Comparison of ENCODE assay signal across 15 cellular contexts in the genomic region with DNA sequence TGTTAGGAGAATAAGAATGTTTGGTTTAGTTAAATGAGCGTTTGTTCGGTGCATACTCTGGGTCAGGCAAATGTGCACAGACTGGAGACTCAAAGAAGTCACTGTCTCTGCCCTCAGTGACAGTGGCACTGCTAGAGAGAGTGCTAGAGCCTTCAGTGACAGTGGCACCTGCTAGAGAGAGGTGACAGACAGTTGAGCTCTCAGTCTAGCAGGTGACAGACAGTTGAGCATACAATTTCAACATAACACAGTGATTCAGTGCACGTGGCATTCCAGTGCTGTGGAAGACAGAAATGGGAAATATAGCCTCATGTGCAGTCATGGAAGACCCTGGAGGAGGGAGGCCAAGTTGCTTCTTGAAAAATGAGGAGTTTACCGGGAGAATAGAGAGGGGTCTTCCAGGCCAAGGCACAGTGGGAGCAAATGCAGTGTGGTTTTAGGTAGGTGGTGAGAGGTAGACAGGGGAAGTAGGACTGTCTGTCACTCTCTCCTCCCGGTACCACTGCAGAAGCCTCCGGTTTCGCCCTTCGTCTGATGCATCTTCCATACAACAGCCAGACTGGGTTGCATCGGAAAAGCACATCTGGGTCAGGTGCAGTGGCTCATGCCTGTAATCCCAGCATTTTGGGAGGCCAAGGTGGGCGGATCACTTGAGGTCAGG.
DNase-seq lines count a peak whose midpoint lies in the region; ATAC-seq and TF ChIP-seq lines count a peak whose summit lies in the region.
"Had no signal": no experiment of that assay in that cellular context is flagged by ENCODE, and none has a peak within 500 bp of the region (broad histone marks: within the 10 kb centered on the region; RNA-seq: fewer than 3 reads in every experiment).

No MANE protein-coding gene starts in this region.

- H3K9me2 ChIP-seq in PC-3 (replicated peaks; ENCODE audit: low read length): no peaks in the 10 kb centered on the region

- no peaks in the 10 kb centered on the region for H3K9me3 ChIP-seq in PC-3 (ENCODE audit: low read length)
- H3K9me3 ChIP-seq in smooth muscle cell (replicated peaks; ENCODE audit: low read depth): no peaks in the 10 kb centered on the region
- H3K9me3 ChIP-seq: ascending aorta, pancreas, vagina had no signal

- H3F3A ChIP-seq in PC-3 (ENCODE audit: low read length, unreplicated experiment): no peaks in the 10 kb centered on the region
- H3F3A ChIP-seq in smooth muscle cell (ENCODE audit: low read depth): no peaks in the 10 kb centered on the region

- H2AFZ ChIP-seq in PC-3 (ENCODE audit: low read length) (no peak overlapping the region), smooth muscle cell (ENCODE audit: low read depth) (no peak overlapping the region)

- no peak for TF ChIP-seq CTCF in PC-3 (conservative IDR thresholded peaks at IDR 0.05; ENCODE audit: low read depth, low read length)
- TF ChIP-seq CTCF in brain (conservative IDR thresholded peaks at IDR 0.05): no peak
- no peak for TF ChIP-seq CTCF in smooth muscle cell (IDR thresholded peaks at IDR 0.05; ENCODE audit: borderline replicate concordance, insufficient read depth, poor library complexity, severe bottlenecking)

- POLR2A ChIA-PET in PC-3 (lab: Charles Lee; ENCODE audit: unreplicated experiment): no interaction called here

- no peaks in the 10 kb centered on the region for H3K27me3 ChIP-seq in PC-3 (ENCODE audit: low read length)
- no peaks in the 10 kb centered on the region for H3K27me3 ChIP-seq in smooth muscle cell (ENCODE audit: low read depth)
- H3K27me3 ChIP-seq: ascending aorta, dorsolateral prefrontal cortex, pancreas, vagina had no signal

- intact Hi-C loops in activated naive CD4-positive, alpha-beta T cell treated with anti-CD3 and anti-CD28 coated beads for 36 hours (cut with micrococcal nuclease): loop anchor here (5.0 kb wide), 1 partner anchor 549 kb away; no protein-coding TSS in a partner anchor
- intact Hi-C loops in PC-3 (cut with micrococcal nuclease): no loop called here

- H3K79me2 ChIP-seq in PC-3 (ENCODE audit: low read length): no peaks in the 10 kb centered on the region
- H3K79me2 ChIP-seq in smooth muscle cell (ENCODE audit: low read depth): no peaks in the 10 kb centered on the region

- H3K4me3 ChIP-seq in PC-3 (ENCODE audit: low read length) (no peak overlapping the region), smooth muscle cell (no peak overlapping the region)
- H3K4me3 ChIP-seq: ascending aorta, dorsolateral prefrontal cortex, pancreas, vagina had no signal

- no peak overlapping the region for H3K4me3 Mint-ChIP-seq in activated naive CD4-positive, alpha-beta T cell treated with anti-CD3 and anti-CD28 coated beads, Interleukin-2, amount 50 U/mL, for 24 hours
- no peak overlapping the region for H3K4me3 Mint-ChIP-seq in activated naive CD4-positive, alpha-beta T cell treated with anti-CD3 and anti-CD28 coated beads for 36 hours
- H3K4me3 Mint-ChIP-seq in brain: no peak overlapping the region

- H3K27ac ChIP-seq in PC-3 (ENCODE audit: low read length) (no peak overlapping the region), smooth muscle cell (ENCODE audit: low read depth) (peak overlapping the region; percentile 96)
- H3K27ac ChIP-seq: ascending aorta, dorsolateral prefrontal cortex, pancreas, vagina had no signal

- no peaks in the 10 kb centered on the region for H3K9me3 Mint-ChIP-seq in activated naive CD4-positive, alpha-beta T cell treated with anti-CD3 and anti-CD28 coated beads, Interleukin-2, amount 50 U/mL, for 24 hours
- H3K9me3 Mint-ChIP-seq in activated naive CD4-positive, alpha-beta T cell treated with anti-CD3 and anti-CD28 coated beads for 36 hours: peaks cover 4% of the 10 kb centered on the region
- H3K9me3 Mint-ChIP-seq in brain: peaks cover 0 to 4% (median 0%) of the 10 kb centered on the region in 5 experiments

- H4K20me1 ChIP-seq in PC-3 (ENCODE audit: low read length): no peaks in the 10 kb centered on the region
- H4K20me1 ChIP-seq in smooth muscle cell (ENCODE audit: low read depth): no peaks in the 10 kb centered on the region

- peaks cover 37% of the 10 kb centered on the region for H3K4me1 ChIP-seq in PC-3 (ENCODE audit: insufficient read depth, low read length)
- H3K4me1 ChIP-seq in smooth muscle cell (ENCODE audit: low read depth): peaks cover 11% of the 10 kb centered on the region

- H3K9ac ChIP-seq in PC-3 (ENCODE audit: low read length) (no peak overlapping the region), smooth muscle cell (ENCODE audit: low read depth) (no peak overlapping the region)

- H3K4me2 ChIP-seq in PC-3 (ENCODE audit: low read length) (no peak overlapping the region), smooth muscle cell (no peak overlapping the region)

- H3K4me1 Mint-ChIP-seq in activated naive CD4-positive, alpha-beta T cell treated with anti-CD3 and anti-CD28 coated beads, Interleukin-2, amount 50 U/mL, for 24 hours: peaks cover 68% of the 10 kb centered on the region
- H3K4me1 Mint-ChIP-seq in activated naive CD4-positive, alpha-beta T cell treated with anti-CD3 and anti-CD28 coated beads for 36 hours (ENCODE audit: low read depth): peaks cover 66% of the 10 kb centered on the region
- H3K4me1 Mint-ChIP-seq in brain: peaks cover 53% of the 10 kb centered on the region

- peak overlapping the region; percentile 89 for H3K27ac Mint-ChIP-seq in activated naive CD4-positive, alpha-beta T cell treated with anti-CD3 and anti-CD28 coated beads, Interleukin-2, amount 50 U/mL, for 24 hours
- no peak overlapping the region for H3K27ac Mint-ChIP-seq in activated naive CD4-positive, alpha-beta T cell treated with anti-CD3 and anti-CD28 coated beads for 36 hours
- peak overlapping the region in 4 of 5 experiments; percentile 40 to 66 (median 48) for H3K27ac Mint-ChIP-seq in brain

- WGBS in smooth muscle cell (ENCODE audit: low lambda C conversion rate): 93% methylated on average over 10 of the region's 10 CpGs

- ATAC-seq in PC-3 (no peak), left lobe of liver (no peak)
- ATAC-seq: pancreas had no signal

- no peaks in the 10 kb centered on the region for H3K36me3 ChIP-seq in PC-3 (ENCODE audit: low read depth, low read length)
- no peaks in the 10 kb centered on the region for H3K36me3 ChIP-seq in smooth muscle cell (ENCODE audit: low read depth)
- H3K36me3 ChIP-seq: ascending aorta, pancreas, vagina had no signal

- BruUV-seq in PC-3 (replicated peaks; lab: Mats Ljungman, UMichigan): no TSS peak

- H3K27me3 Mint-ChIP-seq in activated naive CD4-positive, alpha-beta T cell treated with anti-CD3 and anti-CD28 coated beads, Interleukin-2, amount 50 U/mL, for 24 hours: no peaks in the 10 kb centered on the region
- H3K27me3 Mint-ChIP-seq in activated naive CD4-positive, alpha-beta T cell treated with anti-CD3 and anti-CD28 coated beads for 36 hours (ENCODE audit: low read depth): no peaks in the 10 kb centered on the region
- peaks cover 3% of the 10 kb centered on the region for H3K27me3 Mint-ChIP-seq in brain

- no peaks in the 10 kb centered on the region for H3K36me3 Mint-ChIP-seq in activated naive CD4-positive, alpha-beta T cell treated with anti-CD3 and anti-CD28 coated beads, Interleukin-2, amount 50 U/mL, for 24 hours
- H3K36me3 Mint-ChIP-seq in activated naive CD4-positive, alpha-beta T cell treated with anti-CD3 and anti-CD28 coated beads for 36 hours (ENCODE audit: low read depth): peaks cover 2% of the 10 kb centered on the region
- H3K36me3 Mint-ChIP-seq in brain: no peaks in the 10 kb centered on the region

- no peak for DNase-seq in activated naive CD4-positive, alpha-beta T cell treated with anti-CD3 and anti-CD28 coated beads for 36 hours
- DNase-seq in PC-3 (peak; percentile 27), smooth muscle cell (lab: John Stamatoyannopoulos, UW; ENCODE audit: unreplicated experiment) (no peak), medulla oblongata (ENCODE audit: extremely low spot score) (no peak), left lobe of liver (ENCODE audit: low spot score) (no peak), NCI-H510A (lab: John Stamatoyannopoulos, UW) (no peak)
- DNase-seq: dorsolateral prefrontal cortex, NCI-H1092 treated with DMSO at 0.1 percent for 48 hours, NCI-H446, OCI-M1, pancreas had no signal

- CTCF ChIA-PET in activated naive CD4-positive, alpha-beta T cell treated with anti-CD3 and anti-CD28 coated beads for 36 hours (lab: Charles Lee): interaction anchor here (1.6 kb wide), 1 partner anchor 10 kb away, joined by 3 read pairs; no protein-coding TSS in a partner anchor
- CTCF ChIA-PET in PC-3 (lab: Charles Lee): no interaction called here
